In genomic region chr2:230636684-230637271, GRCh38 we compare ENCODE assay signal across 17 cellular contexts.
A peak's percentile ranks its signal among the peaks of the same experiment; 100 is the strongest.
DNase-seq lines count a peak whose midpoint lies in the region; ATAC-seq and TF ChIP-seq lines count a peak whose summit lies in the region.
"Had no signal": no experiment of that assay in that cellular context is flagged by ENCODE, and none has a peak within 500 bp of the region (broad histone marks: within the 10 kb centered on the region; RNA-seq: fewer than 3 reads in every experiment).

No MANE protein-coding gene starts in this region.

- no peaks in the 10 kb centered on the region for H3K36me3 ChIP-seq in Peyer's patch
- no peaks in the 10 kb centered on the region for H3K36me3 ChIP-seq in psoas muscle (ENCODE audit: insufficient read depth in 1 of 2, low read depth in 1 of 2)
- H3K36me3 ChIP-seq: adrenal gland, right atrium auricular region had no signal

- no peaks in the 10 kb centered on the region for H3K27me3 Mint-ChIP-seq in activated naive CD4-positive, alpha-beta T cell treated with anti-CD3 and anti-CD28 coated beads, Interleukin-2, amount 50 U/mL, for 24 hours
- H3K27me3 Mint-ChIP-seq in stimulated activated naive CD8-positive, alpha-beta T cell treated with anti-CD3 and anti-CD28 coated beads, Interleukin-15, amount 100 ng/mL, for 72 hours = no peaks in the 10 kb centered on the region
- H3K27me3 Mint-ChIP-seq: natural killer cell treated with Interleukin-12 subunit alpha and Interleukin-12 subunit beta and Interleukin-15 and Interleukin-18, amount 100 ng/mL, for 72 hours had no signal

- no peak overlapping the region for H3K27ac ChIP-seq in Peyer's patch
- no peak overlapping the region for H3K27ac ChIP-seq in psoas muscle
- H3K27ac ChIP-seq: adrenal gland, right atrium auricular region had no signal

- no peak for TF ChIP-seq POLR2A in Peyer's patch (IDR thresholded peaks at IDR 0.05)

- H3K36me3 Mint-ChIP-seq in activated naive CD4-positive, alpha-beta T cell treated with anti-CD3 and anti-CD28 coated beads, Interleukin-2, amount 50 U/mL, for 24 hours = no peaks in the 10 kb centered on the region
- H3K36me3 Mint-ChIP-seq: natural killer cell treated with Interleukin-12 subunit alpha and Interleukin-12 subunit beta and Interleukin-15 and Interleukin-18, amount 100 ng/mL, for 72 hours; WTC11 had no signal

- WGBS in psoas muscle, 3 donors = 39 to 49% (median 46%) methylated on average over 6 of the region's 6 CpGs

- TF ChIP-seq CTCF in Peyer's patch (IDR thresholded peaks at IDR 0.05) (no peak), psoas muscle (IDR thresholded peaks at IDR 0.05) (no peak)

- DNase-seq in activated naive CD4-positive, alpha-beta T cell treated with anti-CD3 and anti-CD28 coated beads, Interleukin-2, amount 50 U/mL, for 16 hours = no peak
- DNase-seq in Peyer's patch = peak in 2 of 3 donors; percentile 10
- peak in 1 of 2 donors; percentile 21 for DNase-seq in stimulated activated naive CD8-positive, alpha-beta T cell treated with anti-CD3 and anti-CD28 coated beads, Interleukin-15, amount 100 ng/mL, for 72 hours
- DNase-seq in psoas muscle = no peak
- no peak for DNase-seq in NCI-H1092 (lab: John Stamatoyannopoulos, UW)
- DNase-seq: AML-193; DND-41; left ventricle myocardium superior; NCI-H2171 treated with DMSO at 0.1 percent for 48 hours; stimulated activated CD4-positive, alpha-beta T cell treated with anti-CD3 and anti-CD28 coated beads, Interleukin-4, amount 100 ng/mL, for 1 hour had no signal

- no peak overlapping the region for H3K4me3 Mint-ChIP-seq in activated naive CD4-positive, alpha-beta T cell treated with anti-CD3 and anti-CD28 coated beads, Interleukin-2, amount 50 U/mL, for 24 hours
- peak overlapping the region; percentile 37 to 51 for H3K4me3 Mint-ChIP-seq in stimulated activated naive CD8-positive, alpha-beta T cell treated with anti-CD3 and anti-CD28 coated beads, Interleukin-15, amount 100 ng/mL, for 72 hours
- H3K4me3 Mint-ChIP-seq: natural killer cell treated with Interleukin-12 subunit alpha and Interleukin-12 subunit beta and Interleukin-15 and Interleukin-18, amount 100 ng/mL, for 72 hours; WTC11 had no signal

- H3K27ac Mint-ChIP-seq in activated naive CD4-positive, alpha-beta T cell treated with anti-CD3 and anti-CD28 coated beads, Interleukin-2, amount 50 U/mL, for 24 hours = peak overlapping the region; percentile 77
- H3K27ac Mint-ChIP-seq in stimulated activated naive CD8-positive, alpha-beta T cell treated with anti-CD3 and anti-CD28 coated beads, Interleukin-15, amount 100 ng/mL, for 72 hours = peak overlapping the region; percentile 36 to 93
- H3K27ac Mint-ChIP-seq: WTC11 had no signal

- no peaks in the 10 kb centered on the region for H3K9me3 Mint-ChIP-seq in activated naive CD4-positive, alpha-beta T cell treated with anti-CD3 and anti-CD28 coated beads, Interleukin-2, amount 50 U/mL, for 24 hours
- H3K9me3 Mint-ChIP-seq in stimulated activated naive CD8-positive, alpha-beta T cell treated with anti-CD3 and anti-CD28 coated beads, Interleukin-15, amount 100 ng/mL, for 72 hours = peaks cover 0 to 5% of the 10 kb centered on the region in 2 donors
- H3K9me3 Mint-ChIP-seq: natural killer cell treated with Interleukin-12 subunit alpha and Interleukin-12 subunit beta and Interleukin-15 and Interleukin-18, amount 100 ng/mL, for 72 hours; WTC11 had no signal

- ATAC-seq in GM21390 (IDR thresholded peaks at IDR 0.05; ENCODE audit: unreplicated experiment) (peak; percentile 57), psoas muscle (no peak), GM21423 (IDR thresholded peaks at IDR 0.05; ENCODE audit: unreplicated experiment) (no peak)
- peak; percentile 71 for ATAC-seq in stimulated activated naive CD8-positive, alpha-beta T cell treated with anti-CD3 and anti-CD28 coated beads, Interleukin-15, amount 100 ng/mL, for 72 hours
- ATAC-seq: left ventricle myocardium superior; natural killer cell treated with Interleukin-12 subunit alpha and Interleukin-12 subunit beta and Interleukin-15 and Interleukin-18, amount 100 ng/mL, for 72 hours; WTC11 had no signal

- H3K4me3 ChIP-seq in Peyer's patch (no peak overlapping the region), psoas muscle (no peak overlapping the region)
- H3K4me3 ChIP-seq: adrenal gland, right atrium auricular region had no signal

- peaks cover 18% of the 10 kb centered on the region for H3K4me1 Mint-ChIP-seq in activated naive CD4-positive, alpha-beta T cell treated with anti-CD3 and anti-CD28 coated beads, Interleukin-2, amount 50 U/mL, for 24 hours
- peaks cover 24% of the 10 kb centered on the region for H3K4me1 Mint-ChIP-seq in stimulated activated naive CD8-positive, alpha-beta T cell treated with anti-CD3 and anti-CD28 coated beads, Interleukin-15, amount 100 ng/mL, for 72 hours
- H3K4me1 Mint-ChIP-seq: WTC11 had no signal

- H3K4me1 ChIP-seq in Peyer's patch (no peaks in the 10 kb centered on the region), psoas muscle (no peaks in the 10 kb centered on the region)
- H3K4me1 ChIP-seq: adrenal gland, right atrium auricular region had no signal

- no peaks in the 10 kb centered on the region for H3K27me3 ChIP-seq in Peyer's patch
- H3K27me3 ChIP-seq in psoas muscle (ENCODE audit: insufficient read depth in 3 of 3, low read length in 2 of 3) = no peaks in the 10 kb centered on the region
- H3K27me3 ChIP-seq: adrenal gland, right atrium auricular region had no signal

- intact Hi-C loops in psoas muscle (cut with DNase I) = no loop called here

- H3K9me3 ChIP-seq in Peyer's patch (no peaks in the 10 kb centered on the region), psoas muscle (no peaks in the 10 kb centered on the region)
- H3K9me3 ChIP-seq: adrenal gland, right atrium auricular region had no signal

Comparison
In these comparisons a context has a peak if more than half of its experiments do, and no peak if none do; other contexts are left out.
1. DNase-seq: peak in Peyer's patch (2 of 3); none in activated naive CD4-positive, alpha-beta T cell treated with anti-CD3 and anti-CD28 coated beads, Interleukin-2, amount 50 U/mL, for 16 hours (single experiment), psoas muscle (0 of 2) and NCI-H1092 (single experiment).
2. ATAC-seq: peak in GM21390 (single experiment) and stimulated activated naive CD8-positive, alpha-beta T cell treated with anti-CD3 and anti-CD28 coated beads, Interleukin-15, amount 100 ng/mL, for 72 hours (single experiment); none in psoas muscle (0 of 4) and GM21423 (single experiment).